Comparison of ENCODE assay signal across 1 cellular context in the genomic region with DNA sequence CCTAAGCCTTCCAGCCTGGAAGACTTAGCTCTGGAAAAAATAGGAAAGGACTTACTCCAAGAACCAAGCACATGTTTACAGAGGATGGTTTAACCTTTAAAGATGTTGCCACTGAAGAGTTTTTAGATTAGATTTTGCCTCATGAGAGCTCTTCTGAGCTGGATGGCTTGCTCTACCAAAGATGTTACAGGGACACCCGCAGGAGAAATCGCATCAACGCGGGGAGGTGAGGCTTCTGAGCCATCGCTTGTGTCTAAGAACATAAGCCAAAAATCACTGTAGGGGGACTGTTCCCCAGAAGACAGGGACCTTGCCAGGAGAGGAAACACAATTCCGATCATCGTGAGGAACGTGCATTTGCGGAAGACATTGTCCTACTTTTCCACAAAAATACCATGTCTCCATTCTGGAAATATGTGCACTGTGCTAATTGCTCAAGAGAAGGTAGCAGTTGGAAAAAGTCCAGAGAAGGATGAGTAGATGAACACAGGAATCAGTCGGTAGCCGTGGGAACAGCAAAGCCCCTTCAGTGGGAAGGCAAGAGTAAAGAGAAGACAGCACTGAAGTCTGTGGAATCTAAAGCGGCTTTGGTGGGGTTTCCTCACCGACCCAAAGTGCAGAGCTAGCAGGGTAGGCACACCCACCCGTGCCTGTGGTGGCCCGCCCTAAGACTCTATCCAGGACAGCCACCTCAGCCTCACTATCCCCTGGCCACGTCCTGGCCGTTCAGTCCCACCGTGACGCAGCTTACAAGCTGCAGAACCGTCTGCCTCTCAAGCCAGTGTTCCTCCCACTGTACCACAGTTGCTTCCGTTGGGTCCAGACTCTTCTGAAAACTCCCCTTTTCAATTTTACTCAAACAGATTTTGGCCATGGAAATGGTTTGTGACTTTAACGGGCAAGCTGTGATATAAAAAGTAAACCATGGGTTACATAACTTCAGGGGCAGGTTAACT.
TF ChIP-seq lines count a peak whose summit lies in the region.

No MANE protein-coding gene starts in this region.

TF ChIP-seq in WTC11, 78 proteins besides CTCF, POLR2A, EP300 and RAD21 (continued from another document):
- TF ChIP-seq, protein P1, sequence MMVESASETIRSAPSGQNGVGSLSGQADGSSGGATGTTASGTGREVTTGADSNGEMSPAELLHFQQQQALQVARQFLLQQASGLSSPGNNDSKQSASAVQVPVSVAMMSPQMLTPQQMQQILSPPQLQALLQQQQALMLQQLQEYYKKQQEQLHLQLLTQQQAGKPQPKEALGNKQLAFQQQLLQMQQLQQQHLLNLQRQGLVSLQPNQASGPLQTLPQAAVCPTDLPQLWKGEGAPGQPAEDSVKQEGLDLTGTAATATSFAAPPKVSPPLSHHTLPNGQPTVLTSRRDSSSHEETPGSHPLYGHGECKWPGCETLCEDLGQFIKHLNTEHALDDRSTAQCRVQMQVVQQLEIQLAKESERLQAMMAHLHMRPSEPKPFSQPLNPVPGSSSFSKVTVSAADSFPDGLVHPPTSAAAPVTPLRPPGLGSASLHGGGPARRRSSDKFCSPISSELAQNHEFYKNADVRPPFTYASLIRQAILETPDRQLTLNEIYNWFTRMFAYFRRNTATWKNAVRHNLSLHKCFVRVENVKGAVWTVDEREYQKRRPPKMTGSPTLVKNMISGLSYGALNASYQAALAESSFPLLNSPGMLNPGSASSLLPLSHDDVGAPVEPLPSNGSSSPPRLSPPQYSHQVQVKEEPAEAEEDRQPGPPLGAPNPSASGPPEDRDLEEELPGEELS (CRISPR knock-in tag; IDR thresholded peaks at IDR 0.05) = no peak
- TF ChIP-seq, protein P2, sequence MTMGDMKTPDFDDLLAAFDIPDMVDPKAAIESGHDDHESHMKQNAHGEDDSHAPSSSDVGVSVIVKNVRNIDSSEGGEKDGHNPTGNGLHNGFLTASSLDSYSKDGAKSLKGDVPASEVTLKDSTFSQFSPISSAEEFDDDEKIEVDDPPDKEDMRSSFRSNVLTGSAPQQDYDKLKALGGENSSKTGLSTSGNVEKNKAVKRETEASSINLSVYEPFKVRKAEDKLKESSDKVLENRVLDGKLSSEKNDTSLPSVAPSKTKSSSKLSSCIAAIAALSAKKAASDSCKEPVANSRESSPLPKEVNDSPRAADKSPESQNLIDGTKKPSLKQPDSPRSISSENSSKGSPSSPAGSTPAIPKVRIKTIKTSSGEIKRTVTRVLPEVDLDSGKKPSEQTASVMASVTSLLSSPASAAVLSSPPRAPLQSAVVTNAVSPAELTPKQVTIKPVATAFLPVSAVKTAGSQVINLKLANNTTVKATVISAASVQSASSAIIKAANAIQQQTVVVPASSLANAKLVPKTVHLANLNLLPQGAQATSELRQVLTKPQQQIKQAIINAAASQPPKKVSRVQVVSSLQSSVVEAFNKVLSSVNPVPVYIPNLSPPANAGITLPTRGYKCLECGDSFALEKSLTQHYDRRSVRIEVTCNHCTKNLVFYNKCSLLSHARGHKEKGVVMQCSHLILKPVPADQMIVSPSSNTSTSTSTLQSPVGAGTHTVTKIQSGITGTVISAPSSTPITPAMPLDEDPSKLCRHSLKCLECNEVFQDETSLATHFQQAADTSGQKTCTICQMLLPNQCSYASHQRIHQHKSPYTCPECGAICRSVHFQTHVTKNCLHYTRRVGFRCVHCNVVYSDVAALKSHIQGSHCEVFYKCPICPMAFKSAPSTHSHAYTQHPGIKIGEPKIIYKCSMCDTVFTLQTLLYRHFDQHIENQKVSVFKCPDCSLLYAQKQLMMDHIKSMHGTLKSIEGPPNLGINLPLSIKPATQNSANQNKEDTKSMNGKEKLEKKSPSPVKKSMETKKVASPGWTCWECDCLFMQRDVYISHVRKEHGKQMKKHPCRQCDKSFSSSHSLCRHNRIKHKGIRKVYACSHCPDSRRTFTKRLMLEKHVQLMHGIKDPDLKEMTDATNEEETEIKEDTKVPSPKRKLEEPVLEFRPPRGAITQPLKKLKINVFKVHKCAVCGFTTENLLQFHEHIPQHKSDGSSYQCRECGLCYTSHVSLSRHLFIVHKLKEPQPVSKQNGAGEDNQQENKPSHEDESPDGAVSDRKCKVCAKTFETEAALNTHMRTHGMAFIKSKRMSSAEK (CRISPR knock-in tag; IDR thresholded peaks at IDR 0.05; ENCODE audit: borderline replicate concordance) = no peak
- no peak for TF ChIP-seq ZNF138 (CRISPR knock-in tag; conservative IDR thresholded peaks at IDR 0.05)
- no peak for TF ChIP-seq ZNF232 (CRISPR knock-in tag; IDR thresholded peaks at IDR 0.05)
- TF ChIP-seq SP1 (CRISPR knock-in tag; conservative IDR thresholded peaks at IDR 0.05) = no peak
- TF ChIP-seq NFE2L1 (CRISPR knock-in tag; IDR thresholded peaks at IDR 0.05) = no peak
TF ChIP-seq in WTC11: peak in this region for 0.
